9 cellular contexts compared by ENCODE assay signal in genomic region chr3:73029321-73029796, GRCh38. TPM values are rescaled to one million over a fixed set of nuclear protein-coding genes. Genes with fewer than 3 reads are reported as not detected.
DNase-seq lines count a peak whose midpoint lies in the region; ATAC-seq and TF ChIP-seq lines count a peak whose summit lies in the region.
"Had no signal": no experiment of that assay in that cellular context is flagged by ENCODE, and none has a peak within 500 bp of the region (broad histone marks: within the 10 kb centered on the region; RNA-seq: fewer than 3 reads in every experiment).

No MANE protein-coding gene starts in this region.

- H3K4me3 Mint-ChIP-seq in CD4-positive, CD25-positive, alpha-beta regulatory T cell: peak overlapping the region in 3 of 4 donors; percentile 4 to 48 (median 32)
- no peak overlapping the region for H3K4me3 Mint-ChIP-seq in mesothelial cell of epicardium

- no peak overlapping the region for H3K27ac ChIP-seq in CD4-positive, CD25-positive, alpha-beta regulatory T cell (ENCODE audit: insufficient read depth, low read length, poor library complexity, severe bottlenecking)
- H3K27ac ChIP-seq in caudate nucleus (ENCODE audit: low read depth, low read length): peak overlapping the region; percentile 36
- H3K27ac ChIP-seq: HL-60 had no signal

- no peaks in the 10 kb centered on the region for H3K9me3 ChIP-seq in CD4-positive, CD25-positive, alpha-beta regulatory T cell (ENCODE audit: control insufficient read depth in 2 of 2, low read length in 2 of 2)

- ATAC-seq in CD4-positive, CD25-positive, alpha-beta regulatory T cell (ENCODE audit: low read depth in 2 of 2): peak; percentile 37 to 46
- ATAC-seq in GM21576 (IDR thresholded peaks at IDR 0.05; ENCODE audit: unreplicated experiment) (no peak), GM18870 (IDR thresholded peaks at IDR 0.05; ENCODE audit: unreplicated experiment) (no peak), GM21825 (IDR thresholded peaks at IDR 0.05; ENCODE audit: unreplicated experiment) (no peak)

- H3K4me3 ChIP-seq in CD4-positive, CD25-positive, alpha-beta regulatory T cell (ENCODE audit: low read depth, low read length): no peak overlapping the region

- TF ChIP-seq CTCF in mesothelial cell of epicardium (IDR thresholded peaks at IDR 0.05; ENCODE audit: unreplicated experiment): no peak

- H3K4me1 ChIP-seq in CD4-positive, CD25-positive, alpha-beta regulatory T cell (ENCODE audit: control insufficient read depth, insufficient read depth, low read length, poor library complexity, severe bottlenecking): peaks cover 38% of the 10 kb centered on the region

- H3K36me3 ChIP-seq in CD4-positive, CD25-positive, alpha-beta regulatory T cell (ENCODE audit: control insufficient read depth, insufficient read depth, low read length): no peaks in the 10 kb centered on the region

- DNase-seq in CD4-positive, CD25-positive, alpha-beta regulatory T cell: peak in 1 of 3 donors; percentile 20
- DNase-seq in M059J (ENCODE audit: low read depth): peak; percentile 76
- no peak for DNase-seq in caudate nucleus (lab: John Stamatoyannopoulos, UW)
- DNase-seq in mesothelial cell of epicardium (ENCODE audit: low spot score in 2 of 2, unreplicated experiment in 2 of 2): no peak
- DNase-seq in NOMO-1 treated with DMSO at 0.1 percent for 48 hours (lab: John Stamatoyannopoulos, UW; ENCODE audit: unreplicated experiment): no peak

- no peaks in the 10 kb centered on the region for H3K27me3 Mint-ChIP-seq in CD4-positive, CD25-positive, alpha-beta regulatory T cell
- no peaks in the 10 kb centered on the region for H3K27me3 Mint-ChIP-seq in mesothelial cell of epicardium (ENCODE audit: low read depth)

- peak overlapping the region; percentile 16 to 83 (median 26) for H3K27ac Mint-ChIP-seq in CD4-positive, CD25-positive, alpha-beta regulatory T cell
- peak overlapping the region; percentile 31 for H3K27ac Mint-ChIP-seq in mesothelial cell of epicardium

- H3K4me1 Mint-ChIP-seq in CD4-positive, CD25-positive, alpha-beta regulatory T cell: peaks cover 58 to 90% (median 70%) of the 10 kb centered on the region in 4 donors
- peaks cover 27% of the 10 kb centered on the region for H3K4me1 Mint-ChIP-seq in mesothelial cell of epicardium

- H3K27me3 ChIP-seq in CD4-positive, CD25-positive, alpha-beta regulatory T cell (ENCODE audit: control insufficient read depth, insufficient read depth, low read length): no peaks in the 10 kb centered on the region

- H3K36me3 Mint-ChIP-seq in CD4-positive, CD25-positive, alpha-beta regulatory T cell: peaks cover 14% of the 10 kb centered on the region
- H3K36me3 Mint-ChIP-seq in mesothelial cell of epicardium: peaks cover 5% of the 10 kb centered on the region

- no peaks in the 10 kb centered on the region for H3K9me3 Mint-ChIP-seq in CD4-positive, CD25-positive, alpha-beta regulatory T cell
- H3K9me3 Mint-ChIP-seq in mesothelial cell of epicardium: no peaks in the 10 kb centered on the region

RNA-seq across cellular contexts. Expression of gene EBLN2, which starts 32.1 kb away (rescaled TPM):
- total RNA-seq in CD4-positive, CD25-positive, alpha-beta regulatory T cell: 20.8 TPM
- 1 to 10 TPM in 3 of 4 donors, under 1 TPM in 1; 0.80 to 1.3 (median 1.1) TPM for polyA plus RNA-seq in CD4-positive, CD25-positive, alpha-beta regulatory T cell
- 0.54 and 2.1 TPM in 2 replicates for total RNA-seq in M059J (2014; rRNA removed; shearing (Covaris generic))
- 10.5 to 11.3 TPM (median 10.7 TPM) in 3 replicates for total RNA-seq in mesothelial cell of epicardium

RNA-seq across cellular contexts. Expression of gene PPP4R2, which starts 32.7 kb away (rescaled TPM):
- total RNA-seq in CD4-positive, CD25-positive, alpha-beta regulatory T cell: 98.4 TPM
- polyA plus RNA-seq in CD4-positive, CD25-positive, alpha-beta regulatory T cell: 10 to 100 TPM; 39.1 to 65.6 (median 51.7) TPM
- 17.5 and 26.7 TPM in 2 replicates for total RNA-seq in M059J (2014; rRNA removed; shearing (Covaris generic))
- total RNA-seq in mesothelial cell of epicardium: 111 to 117 TPM (median 116 TPM) in 3 replicates

Comparison
In these comparisons a context has a peak if more than half of its experiments do, and no peak if none do; other contexts are left out.
1. ATAC-seq: peak in CD4-positive, CD25-positive, alpha-beta regulatory T cell (2 of 2); none in GM21576 (single experiment), GM18870 (single experiment) and GM21825 (single experiment).